1 cellular context compared by ENCODE assay signal in genomic region chr10:13586676-13587355, GRCh38.
TF ChIP-seq lines count a peak whose summit lies in the region.

PRPF18 (plus strand) TSS chr10:13586965; CDS start chr10:13587087, 122 bp downstream.

TF ChIP-seq in HepG2, 621 proteins besides CTCF, POLR2A, EP300 and RAD21 (continued from another document and continues in another):
- TF ChIP-seq ZNF512 (CRISPR knock-in tag; IDR thresholded peaks at IDR 0.05) (no peak), PITX1 (CRISPR knock-in tag; IDR thresholded peaks at IDR 0.05) (peak; percentile 57; the same call in 1 of the 2 replicates), TOPORS (CRISPR knock-in tag; IDR thresholded peaks at IDR 0.05) (peak; percentile 39; the same call in 1 of the 2 replicates), ZNF576 (CRISPR knock-in tag; IDR thresholded peaks at IDR 0.05) (no peak), TARDBP (CRISPR knock-in tag; IDR thresholded peaks at IDR 0.05) (peak; percentile 66), TRIM24 (CRISPR knock-in tag; IDR thresholded peaks at IDR 0.05) (no peak), DPF2 (CRISPR knock-in tag; IDR thresholded peaks at IDR 0.05; ENCODE audit: borderline replicate concordance, low read depth) (no peak), NFYC (CRISPR knock-in tag; IDR thresholded peaks at IDR 0.05) (no peak; the same call in 1 of the 2 replicates), ZNF205 (CRISPR knock-in tag; IDR thresholded peaks at IDR 0.05) (0 out of 2 replicates have a peak, but pooled peaks have one; percentile 22), TCF12 (IDR thresholded peaks at IDR 0.05) (no peak), TCF12 (CRISPR knock-in tag; IDR thresholded peaks at IDR 0.05) (no peak), FOXA1 (IDR thresholded peaks at IDR 0.05) (no peak), FOXA1 (CRISPR knock-in tag; IDR thresholded peaks at IDR 0.05) (no peak), ZNF331 (CRISPR knock-in tag; IDR thresholded peaks at IDR 0.05) (peak; percentile 80), JDP2 (CRISPR knock-in tag; IDR thresholded peaks at IDR 0.05; ENCODE audit: borderline replicate concordance) (no peak), SRY (CRISPR knock-in tag; IDR thresholded peaks at IDR 0.05) (no peak), MATR3 (CRISPR knock-in tag; IDR thresholded peaks at IDR 0.05) (no peak), ZNF160 (CRISPR knock-in tag; IDR thresholded peaks at IDR 0.05) (no peak), ZNF296 (CRISPR knock-in tag; conservative IDR thresholded peaks at IDR 0.05) (no peak), RBFOX2 (IDR thresholded peaks at IDR 0.05; ENCODE audit: low read depth, low read length) (peak; percentile 72), ZNF609 (CRISPR knock-in tag; IDR thresholded peaks at IDR 0.05; ENCODE audit: borderline replicate concordance) (no peak; the same call in 1 of the 2 replicates), RORA (CRISPR knock-in tag; IDR thresholded peaks at IDR 0.05) (no peak), CENPBD1 (CRISPR knock-in tag; IDR thresholded peaks at IDR 0.05; ENCODE audit: borderline replicate concordance, low read depth) (no peak), MAF1 (CRISPR knock-in tag; IDR thresholded peaks at IDR 0.05; ENCODE audit: borderline replicate concordance) (no peak), TBX3 (IDR thresholded peaks at IDR 0.05; ENCODE audit: borderline replicate concordance) (no peak), ZSCAN21 (CRISPR knock-in tag; IDR thresholded peaks at IDR 0.05; ENCODE audit: borderline replicate concordance) (peak; percentile 5; the same call in 1 of the 2 replicates), ZNF317 (CRISPR knock-in tag; IDR thresholded peaks at IDR 0.05) (peak; percentile 71; the same call in 1 of the 2 replicates), MAX (IDR thresholded peaks at IDR 0.05) (peak; percentile 73), ZNF724P (CRISPR knock-in tag; IDR thresholded peaks at IDR 0.05; ENCODE audit: borderline replicate concordance) (no peak; the same call in 1 of the 2 replicates), CBFB (CRISPR knock-in tag; IDR thresholded peaks at IDR 0.05) (peak; percentile 83), ZNF678 (CRISPR knock-in tag; IDR thresholded peaks at IDR 0.05) (no peak), ZNF652 (CRISPR knock-in tag; IDR thresholded peaks at IDR 0.05; ENCODE audit: borderline replicate concordance, low read depth) (peak; percentile 46; the same call in 1 of the 2 replicates), HMGXB4 (CRISPR knock-in tag; IDR thresholded peaks at IDR 0.05; ENCODE audit: borderline replicate concordance in 1 of 2, low read depth in 1 of 2) (peak; percentile 80 to 93), RBM22 (optimal IDR thresholded peaks at IDR 0.05; ENCODE audit: low read length) (no peak), ZNF691 (CRISPR knock-in tag; IDR thresholded peaks at IDR 0.05; ENCODE audit: borderline replicate concordance, low read depth) (no peak), AHR (CRISPR knock-in tag; IDR thresholded peaks at IDR 0.05) (0 out of 2 replicates have a peak, but pooled peaks have one; percentile 32), ZBTB33 (CRISPR knock-in tag; IDR thresholded peaks at IDR 0.05) (peak; percentile 47), MYC (CRISPR knock-in tag; IDR thresholded peaks at IDR 0.05; ENCODE audit: borderline replicate concordance) (peak; percentile 32; the same call in 1 of the 2 replicates), MYNN (CRISPR knock-in tag; IDR thresholded peaks at IDR 0.05; ENCODE audit: low read depth) (no peak), ZNF768 (CRISPR knock-in tag; IDR thresholded peaks at IDR 0.05) (peak; percentile 71), PLRG1 (conservative IDR thresholded peaks at IDR 0.05) (no peak), ZSCAN25 (CRISPR knock-in tag; IDR thresholded peaks at IDR 0.05) (no peak; the same call in 1 of the 2 replicates), CCAR2 (optimal IDR thresholded peaks at IDR 0.05; ENCODE audit: low read depth, low read length) (peak; percentile 54), LBX2 (CRISPR knock-in tag; IDR thresholded peaks at IDR 0.05; ENCODE audit: borderline replicate concordance) (no peak), USF2 (IDR thresholded peaks at IDR 0.05; ENCODE audit: low read depth, low read length) (no peak), USF2 (CRISPR knock-in tag; IDR thresholded peaks at IDR 0.05; ENCODE audit: borderline replicate concordance) (no peak), DNMT3B (CRISPR knock-in tag; conservative IDR thresholded peaks at IDR 0.05) (no peak), ZSCAN9 (CRISPR knock-in tag; IDR thresholded peaks at IDR 0.05; ENCODE audit: borderline replicate concordance) (0 out of 2 replicates have a peak, but pooled peaks have one; percentile 34), ATF3 (CRISPR knock-in tag; IDR thresholded peaks at IDR 0.05) (no peak), EHMT2 (IDR thresholded peaks at IDR 0.05; ENCODE audit: borderline replicate concordance, low read depth, low read length) (peak; percentile 35; the same call in 1 of the 2 replicates)
